In genomic region chrX:84258708-84259107, GRCh38 we compare ENCODE assay signal across 1 cellular context.
TF ChIP-seq lines count a peak whose summit lies in the region.

No MANE protein-coding gene starts in this region.

TF ChIP-seq in GM23338, 12 proteins besides CTCF, POLR2A, EP300 and RAD21 (continued from another document):
- TF ChIP-seq ZNF462 (CRISPR knock-in tag; IDR thresholded peaks at IDR 0.05) (no peak), REST (IDR thresholded peaks at IDR 0.05; ENCODE audit: unreplicated experiment) (no peak), POLR2AphosphoS5 (IDR thresholded peaks at IDR 0.05; ENCODE audit: low read depth) (no peak), ETS1 (IDR thresholded peaks at IDR 0.05) (no peak), ZNF114 (CRISPR knock-in tag; IDR thresholded peaks at IDR 0.05) (no peak), CREB1 (CRISPR knock-in tag; IDR thresholded peaks at IDR 0.05; ENCODE audit: low read depth) (no peak), EZH2 (IDR thresholded peaks at IDR 0.05; ENCODE audit: low read depth, unreplicated experiment) (no peak)
